23 cellular contexts compared by ENCODE assay signal in genomic region chr16:12245923-12246290, GRCh38.
DNase-seq lines count a peak whose midpoint lies in the region; ATAC-seq, FAIRE-seq and TF ChIP-seq lines count a peak whose summit lies in the region.
"Had no signal": no experiment of that assay in that cellular context is flagged by ENCODE, and none has a peak within 500 bp of the region (broad histone marks: within the 10 kb centered on the region; RNA-seq: fewer than 3 reads in every experiment).

No MANE protein-coding gene starts in this region.

- DNase-seq in NCI-H2107 treated with DMSO at 0.1 percent for 48 hours (lab: John Stamatoyannopoulos, UW; ENCODE audit: unreplicated experiment), result peak; percentile 97
- no peak for DNase-seq in NCI-H2107 (lab: John Stamatoyannopoulos, UW)
- peak; percentile 68 for DNase-seq in NCI-H2196 treated with DMSO at 0.1 percent for 48 hours (lab: John Stamatoyannopoulos, UW; ENCODE audit: unreplicated experiment)
- DNase-seq in SHP77 (lab: John Stamatoyannopoulos, UW), result peak; percentile 67 to 81
- DNase-seq in pancreas, result peak in 1 of 6 donors; percentile 16
- no peak for DNase-seq in kidney glomerular epithelial cell (lab: John Stamatoyannopoulos, UW)
- DNase-seq: activated CD4-positive, alpha-beta memory T cell treated with anti-CD3 and anti-CD28 coated beads for 36 hours; activated naive CD4-positive, alpha-beta T cell treated with anti-CD3 and anti-CD28 coated beads for 36 hours; activated T-cell treated with anti-CD3 and anti-CD28 coated beads, Interleukin-2, amount 50 U/mL, for 1 hour; DMS 273 treated with DMSO at 0.1 percent for 48 hours; foreskin fibroblast; Kasumi-1; NCI-H1694; stimulated activated naive CD8-positive, alpha-beta T cell treated with anti-CD3 and anti-CD28 coated beads, Interleukin-15, Interleukin-2, amounts not matched to agents 100 U/mL and 50 U/mL, for 24 hours; upper lobe of left lung had no signal

- H3K4me1 ChIP-seq in pancreas, result peaks cover 0 to 2% (median 0%) of the 10 kb centered on the region in 3 donors
- H3K4me1 ChIP-seq: upper lobe of left lung had no signal

- no peak overlapping the region for H3K4me3 ChIP-seq in pancreas
- H3K4me3 ChIP-seq: BLaER1 treated with 17β-estradiol and CSF1 and Interleukin-3, amounts not matched to agents 10 nM and 100 nM; upper lobe of left lung had no signal

- H3K27me3 ChIP-seq in pancreas, result no peaks in the 10 kb centered on the region
- H3K27me3 ChIP-seq: BLaER1 treated with 17β-estradiol and CSF1 and Interleukin-3, amounts not matched to agents 10 nM and 100 nM; upper lobe of left lung had no signal

- H3K27ac ChIP-seq in pancreas, result no peak overlapping the region
- H3K27ac ChIP-seq: BLaER1 treated with 17β-estradiol and CSF1 and Interleukin-3, amounts not matched to agents 10 nM and 100 nM; upper lobe of left lung; VCaP had no signal

- H3K9me3 ChIP-seq in pancreas, result no peaks in the 10 kb centered on the region
- H3K9me3 ChIP-seq: upper lobe of left lung had no signal

- no peak for TF ChIP-seq CTCF in pancreas (IDR thresholded peaks at IDR 0.05)

- no peak for FAIRE-seq in pancreas (lab: Jason Lieb, UNC)
- FAIRE-seq: A204.1, endometrium had no signal

- WGBS in pancreas, 2 donors, result 41 to 44% methylated on average over 2 of the region's 2 CpGs

- H3K36me3 ChIP-seq in pancreas, result no peaks in the 10 kb centered on the region
- H3K36me3 ChIP-seq: upper lobe of left lung had no signal

- intact Hi-C loops in pancreas (cut with DNase I), result no loop called here

- ATAC-seq in pancreas (peak; percentile 43 to 83 (median 68)), HG02981 (IDR thresholded peaks at IDR 0.05; ENCODE audit: unreplicated experiment) (no peak), GM19463 (IDR thresholded peaks at IDR 0.05; ENCODE audit: unreplicated experiment) (no peak)
- ATAC-seq: left lobe of liver; sciatic nerve; stimulated activated naive CD8-positive, alpha-beta T cell treated with anti-CD3 and anti-CD28 coated beads, Interleukin-15, Interleukin-2, amounts not matched to agents 100 U/mL and 50 U/mL, for 24 hours had no signal

Comparison
In these comparisons a context has a peak if more than half of its experiments do, and no peak if none do; other contexts are left out.
1. DNase-seq: peak in NCI-H2107 treated with DMSO at 0.1 percent for 48 hours (single experiment), NCI-H2196 treated with DMSO at 0.1 percent for 48 hours (single experiment) and SHP77 (2 of 2); none in NCI-H2107 (single experiment) and kidney glomerular epithelial cell (single experiment).
2. ATAC-seq: peak in pancreas (4 of 4); none in HG02981 (single experiment) and GM19463 (single experiment).